In genomic region chr6:44444853-44445252, GRCh38 we compare ENCODE assay signal across 2 cellular contexts.
TF ChIP-seq lines count a peak whose summit lies in the region.

No MANE protein-coding gene starts in this region.

TF ChIP-seq in IMR-90, 13 proteins besides CTCF, POLR2A, EP300 and RAD21:
- TF ChIP-seq, protein P1, sequence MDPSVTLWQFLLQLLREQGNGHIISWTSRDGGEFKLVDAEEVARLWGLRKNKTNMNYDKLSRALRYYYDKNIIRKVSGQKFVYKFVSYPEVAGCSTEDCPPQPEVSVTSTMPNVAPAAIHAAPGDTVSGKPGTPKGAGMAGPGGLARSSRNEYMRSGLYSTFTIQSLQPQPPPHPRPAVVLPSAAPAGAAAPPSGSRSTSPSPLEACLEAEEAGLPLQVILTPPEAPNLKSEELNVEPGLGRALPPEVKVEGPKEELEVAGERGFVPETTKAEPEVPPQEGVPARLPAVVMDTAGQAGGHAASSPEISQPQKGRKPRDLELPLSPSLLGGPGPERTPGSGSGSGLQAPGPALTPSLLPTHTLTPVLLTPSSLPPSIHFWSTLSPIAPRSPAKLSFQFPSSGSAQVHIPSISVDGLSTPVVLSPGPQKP (IDR thresholded peaks at IDR 0.05; ENCODE audit: borderline replicate concordance, low read depth, low read length), result no peak
- no peak for TF ChIP-seq CHD1 (IDR thresholded peaks at IDR 0.05; ENCODE audit: low read depth, low read length)
- no peak for TF ChIP-seq USF2 (IDR thresholded peaks at IDR 0.05; ENCODE audit: low read depth, low read length)
- TF ChIP-seq SMC3 (IDR thresholded peaks at IDR 0.05; ENCODE audit: low read depth, low read length), result no peak
- TF ChIP-seq RCOR1 (IDR thresholded peaks at IDR 0.05; ENCODE audit: insufficient replicate concordance, low read length), result no peak
- TF ChIP-seq MAFK (IDR thresholded peaks at IDR 0.05; ENCODE audit: low read depth, low read length), result no peak
- no peak for TF ChIP-seq MXI1 (IDR thresholded peaks at IDR 0.05; ENCODE audit: borderline replicate concordance, low read depth, low read length)
- no peak for TF ChIP-seq CEBPB (IDR thresholded peaks at IDR 0.05; ENCODE audit: low read depth, low read length)
- no peak for TF ChIP-seq BHLHE40 (IDR thresholded peaks at IDR 0.05; ENCODE audit: low read depth, low read length)
- no peak for TF ChIP-seq NFE2L2 (IDR thresholded peaks at IDR 0.05; ENCODE audit: low read depth, low read length)
- TF ChIP-seq FOS (IDR thresholded peaks at IDR 0.05; ENCODE audit: low read depth, low read length), result no peak
- TF ChIP-seq RFX5 (IDR thresholded peaks at IDR 0.05; ENCODE audit: low read depth, low read length), result no peak
- no peak for TF ChIP-seq MAZ (IDR thresholded peaks at IDR 0.05; ENCODE audit: borderline replicate concordance, low read depth, low read length)

TF ChIP-seq in K562, 482 proteins besides CTCF, POLR2A, EP300 and RAD21:
- TF ChIP-seq HDAC3 (IDR thresholded peaks at IDR 0.05; ENCODE audit: borderline replicate concordance, partially characterized antibody) (no peak), CBX2 (IDR thresholded peaks at IDR 0.05; ENCODE audit: insufficient read depth, low read length, poor library complexity, severe bottlenecking) (no peak), PYGO2 (tag; IDR thresholded peaks at IDR 0.05) (no peak), SPI1 (IDR thresholded peaks at IDR 0.05; ENCODE audit: borderline replicate concordance, low read depth, low read length) (no peak), BMI1 (IDR thresholded peaks at IDR 0.05; ENCODE audit: low read length) (no peak), ZBTB17 (CRISPR knock-in tag; IDR thresholded peaks at IDR 0.05) (no peak), KAT8 (IDR thresholded peaks at IDR 0.05; ENCODE audit: low read depth) (no peak), CREB3 (tag; conservative IDR thresholded peaks at IDR 0.05; ENCODE audit: low read depth) (no peak), LCOR (CRISPR knock-in tag; IDR thresholded peaks at IDR 0.05) (no peak), ZBTB33 (CRISPR knock-in tag; IDR thresholded peaks at IDR 0.05) (no peak), HSF4 (CRISPR knock-in tag; IDR thresholded peaks at IDR 0.05; ENCODE audit: borderline replicate concordance) (no peak), ZNF766 (CRISPR knock-in tag; conservative IDR thresholded peaks at IDR 0.05) (no peak), RBFOX2 (IDR thresholded peaks at IDR 0.05; ENCODE audit: low read depth, low read length) (no peak), ZSCAN29 (IDR thresholded peaks at IDR 0.05) (no peak), HMGN3 (IDR thresholded peaks at IDR 0.05; ENCODE audit: borderline replicate concordance, extremely low read depth, insufficient read length, low read depth, low read length) (no peak), RBM25 (IDR thresholded peaks at IDR 0.05; ENCODE audit: low read depth, low read length, severe bottlenecking) (no peak)
- TF ChIP-seq, protein P1 (CRISPR knock-in tag; IDR thresholded peaks at IDR 0.05), result no peak
- TF ChIP-seq, protein P2, sequence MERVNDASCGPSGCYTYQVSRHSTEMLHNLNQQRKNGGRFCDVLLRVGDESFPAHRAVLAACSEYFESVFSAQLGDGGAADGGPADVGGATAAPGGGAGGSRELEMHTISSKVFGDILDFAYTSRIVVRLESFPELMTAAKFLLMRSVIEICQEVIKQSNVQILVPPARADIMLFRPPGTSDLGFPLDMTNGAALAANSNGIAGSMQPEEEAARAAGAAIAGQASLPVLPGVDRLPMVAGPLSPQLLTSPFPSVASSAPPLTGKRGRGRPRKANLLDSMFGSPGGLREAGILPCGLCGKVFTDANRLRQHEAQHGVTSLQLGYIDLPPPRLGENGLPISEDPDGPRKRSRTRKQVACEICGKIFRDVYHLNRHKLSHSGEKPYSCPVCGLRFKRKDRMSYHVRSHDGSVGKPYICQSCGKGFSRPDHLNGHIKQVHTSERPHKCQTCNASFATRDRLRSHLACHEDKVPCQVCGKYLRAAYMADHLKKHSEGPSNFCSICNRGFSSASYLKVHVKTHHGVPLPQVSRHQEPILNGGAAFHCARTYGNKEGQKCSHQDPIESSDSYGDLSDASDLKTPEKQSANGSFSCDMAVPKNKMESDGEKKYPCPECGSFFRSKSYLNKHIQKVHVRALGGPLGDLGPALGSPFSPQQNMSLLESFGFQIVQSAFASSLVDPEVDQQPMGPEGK (CRISPR knock-in tag; IDR thresholded peaks at IDR 0.05; ENCODE audit: borderline replicate concordance), result no peak
- TF ChIP-seq, protein P3, sequence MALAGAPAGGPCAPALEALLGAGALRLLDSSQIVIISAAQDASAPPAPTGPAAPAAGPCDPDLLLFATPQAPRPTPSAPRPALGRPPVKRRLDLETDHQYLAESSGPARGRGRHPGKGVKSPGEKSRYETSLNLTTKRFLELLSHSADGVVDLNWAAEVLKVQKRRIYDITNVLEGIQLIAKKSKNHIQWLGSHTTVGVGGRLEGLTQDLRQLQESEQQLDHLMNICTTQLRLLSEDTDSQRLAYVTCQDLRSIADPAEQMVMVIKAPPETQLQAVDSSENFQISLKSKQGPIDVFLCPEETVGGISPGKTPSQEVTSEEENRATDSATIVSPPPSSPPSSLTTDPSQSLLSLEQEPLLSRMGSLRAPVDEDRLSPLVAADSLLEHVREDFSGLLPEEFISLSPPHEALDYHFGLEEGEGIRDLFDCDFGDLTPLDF (CRISPR knock-in tag; IDR thresholded peaks at IDR 0.05), result no peak
- TF ChIP-seq, protein P4, sequence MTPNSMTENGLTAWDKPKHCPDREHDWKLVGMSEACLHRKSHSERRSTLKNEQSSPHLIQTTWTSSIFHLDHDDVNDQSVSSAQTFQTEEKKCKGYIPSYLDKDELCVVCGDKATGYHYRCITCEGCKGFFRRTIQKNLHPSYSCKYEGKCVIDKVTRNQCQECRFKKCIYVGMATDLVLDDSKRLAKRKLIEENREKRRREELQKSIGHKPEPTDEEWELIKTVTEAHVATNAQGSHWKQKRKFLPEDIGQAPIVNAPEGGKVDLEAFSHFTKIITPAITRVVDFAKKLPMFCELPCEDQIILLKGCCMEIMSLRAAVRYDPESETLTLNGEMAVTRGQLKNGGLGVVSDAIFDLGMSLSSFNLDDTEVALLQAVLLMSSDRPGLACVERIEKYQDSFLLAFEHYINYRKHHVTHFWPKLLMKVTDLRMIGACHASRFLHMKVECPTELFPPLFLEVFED (CRISPR knock-in tag; conservative IDR thresholded peaks at IDR 0.05), result no peak
